ENCODE assay signal across 11 cellular contexts in genomic region chr3:15964605-15965061, GRCh38.
DNase-seq lines count a peak whose midpoint lies in the region; ATAC-seq and TF ChIP-seq lines count a peak whose summit lies in the region.
"Had no signal": no experiment of that assay in that cellular context is flagged by ENCODE, and none has a peak within 500 bp of the region (broad histone marks: within the 10 kb centered on the region; RNA-seq: fewer than 3 reads in every experiment).

No MANE protein-coding gene starts in this region.

- no peak for TF ChIP-seq CTCF in Loucy (conservative IDR thresholded peaks at IDR 0.05; ENCODE audit: low read length)
- TF ChIP-seq CTCF in brain microvascular endothelial cell (IDR thresholded peaks at IDR 0.05; ENCODE audit: low read depth, low read length, missing control alignments): no peak

- in situ Hi-C loops in brain microvascular endothelial cell (cut with HindIII; ENCODE audit: low pct_ligation_motif_present, low sequenced_read_pairs): no loop called here

- H3K4me1 ChIP-seq in Loucy (ENCODE audit: insufficient read depth, low read length, poor library complexity, severe bottlenecking): no peaks in the 10 kb centered on the region
- H3K4me1 ChIP-seq in mesodermal cell (ENCODE audit: control insufficient read depth, insufficient read depth, low read length, poor library complexity, severe bottlenecking): no peaks in the 10 kb centered on the region
- H3K4me1 ChIP-seq: Caco-2 had no signal

- H3K4me3 ChIP-seq in Loucy (ENCODE audit: low read length, poor library complexity, severe bottlenecking): no peak overlapping the region
- no peak overlapping the region for H3K4me3 ChIP-seq in brain microvascular endothelial cell (ENCODE audit: low read depth, low read length)
- H3K4me3 ChIP-seq in mesodermal cell (ENCODE audit: extremely low read depth, insufficient read depth, low read length, poor library complexity, severe bottlenecking): no peak overlapping the region
- H3K4me3 ChIP-seq: lung had no signal

- peak overlapping the region; percentile 53 for H3K27ac ChIP-seq in brain microvascular endothelial cell
- H3K27ac ChIP-seq in mesodermal cell (ENCODE audit: low read depth, low read length, severe bottlenecking): peak overlapping the region; percentile 32

- 72 to 77% methylated on average over 5 to 7 of the region's 11 CpGs for WGBS in mesodermal cell (ENCODE audit: insufficient coverage in 2 of 2), 2 experiments

- H3K9me2 ChIP-seq in Loucy (replicated peaks; ENCODE audit: low read depth, low read length): no peaks in the 10 kb centered on the region

- no peak overlapping the region for H3K4me2 ChIP-seq in Loucy (ENCODE audit: low read depth, low read length, poor library complexity, severe bottlenecking)

- no peaks in the 10 kb centered on the region for H4K20me1 ChIP-seq in Loucy (ENCODE audit: insufficient read depth, low read length, poor library complexity, severe bottlenecking)

- H3K9ac ChIP-seq in Loucy (ENCODE audit: low read depth, low read length, poor library complexity, severe bottlenecking): no peak overlapping the region

- DNase-seq in AG08396 (ENCODE audit: low spot score) (peak; percentile 31), brain microvascular endothelial cell (peak; percentile 44), NCI-H2227 (lab: John Stamatoyannopoulos, UW; ENCODE audit: unreplicated experiment) (no peak)
- no peak for DNase-seq in stimulated activated CD4-positive, alpha-beta T cell treated with anti-CD3 and anti-CD28 coated beads, Interleukin-12 subunit alpha, Interleukin-12 subunit beta, amount 100 ng/mL, for 4 hours
- DNase-seq: Caco-2; stimulated activated CD4-positive, alpha-beta T cell treated with anti-CD3 and anti-CD28 coated beads, Interleukin-4, amount 100 ng/mL, for 24 hours had no signal

- no peaks in the 10 kb centered on the region for H3K79me2 ChIP-seq in Loucy (ENCODE audit: insufficient read depth, low read length)

- H3K27me3 ChIP-seq in Loucy (ENCODE audit: insufficient read depth, low read length, poor library complexity, severe bottlenecking) (no peaks in the 10 kb centered on the region), brain microvascular endothelial cell (replicated peaks) (no peaks in the 10 kb centered on the region)

- H3F3A ChIP-seq in Loucy (ENCODE audit: low read depth): no peaks in the 10 kb centered on the region

- H3K9me3 ChIP-seq in Loucy (ENCODE audit: insufficient read depth, low read depth, low read length) (no peaks in the 10 kb centered on the region), mesodermal cell (ENCODE audit: control insufficient read depth, low read length) (no peaks in the 10 kb centered on the region)
- H3K9me3 ChIP-seq: Caco-2 had no signal

- H3K36me3 ChIP-seq in Loucy (ENCODE audit: insufficient read depth, low read length) (no peaks in the 10 kb centered on the region), brain microvascular endothelial cell (replicated peaks) (no peaks in the 10 kb centered on the region), mesodermal cell (ENCODE audit: control insufficient read depth, insufficient read depth, low read length) (no peaks in the 10 kb centered on the region)

- H2AFZ ChIP-seq in Loucy (ENCODE audit: low read length): 0 out of 2 replicates have a peak overlapping the region, but pooled peaks have one; percentile 33

- ATAC-seq in GM21737 (IDR thresholded peaks at IDR 0.05; ENCODE audit: unreplicated experiment) (no peak), HG03378 (IDR thresholded peaks at IDR 0.05; ENCODE audit: unreplicated experiment) (no peak)

Comparison
In these comparisons a context has a peak if more than half of its experiments do, and no peak if none do; other contexts are left out.
1. DNase-seq: peak in AG08396 (single experiment) and brain microvascular endothelial cell (single experiment); none in stimulated activated CD4-positive, alpha-beta T cell treated with anti-CD3 and anti-CD28 coated beads, Interleukin-12 subunit alpha, Interleukin-12 subunit beta, amount 100 ng/mL, for 4 hours (single experiment) and NCI-H2227 (single experiment).